Comparison of ENCODE assay signal across 24 cellular contexts in the genomic region with DNA sequence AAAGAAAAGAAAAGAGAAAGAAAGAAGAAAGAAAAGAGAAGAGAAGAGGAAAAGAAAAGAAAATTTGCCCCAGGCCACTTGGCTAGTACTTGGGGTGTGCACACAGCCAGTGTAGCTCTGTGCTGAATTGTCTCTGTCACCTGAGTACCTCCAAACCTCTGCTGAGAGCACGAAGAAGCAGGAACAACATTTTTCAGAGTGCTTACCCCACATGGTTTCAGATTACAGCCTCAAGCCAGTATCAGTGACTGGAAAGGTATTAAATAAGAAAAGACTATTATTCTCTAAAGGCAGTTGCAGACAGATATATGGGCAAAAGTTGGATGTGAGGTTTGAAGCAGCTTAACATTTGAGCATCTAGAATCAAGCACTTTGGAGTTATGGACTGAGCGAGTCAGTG.
DNase-seq lines count a peak whose midpoint lies in the region; ATAC-seq and TF ChIP-seq lines count a peak whose summit lies in the region.
"Had no signal": no experiment of that assay in that cellular context is flagged by ENCODE, and none has a peak within 500 bp of the region (broad histone marks: within the 10 kb centered on the region; RNA-seq: fewer than 3 reads in every experiment).

No MANE protein-coding gene starts in this region.

- H4K20me1 ChIP-seq in MM.1S (ENCODE audit: insufficient read depth, low read length), result no peaks in the 10 kb centered on the region
- no peaks in the 10 kb centered on the region for H4K20me1 ChIP-seq in smooth muscle cell (ENCODE audit: low read depth)

- no peak overlapping the region for H3K9ac ChIP-seq in MM.1S (ENCODE audit: low read length)
- H3K9ac ChIP-seq in smooth muscle cell (ENCODE audit: low read depth), result no peak overlapping the region

- no peak for ATAC-seq in GM21390 (IDR thresholded peaks at IDR 0.05; ENCODE audit: unreplicated experiment)
- ATAC-seq: activated CD8-positive, alpha-beta memory T cell treated with anti-CD3 and anti-CD28 coated beads, Interleukin-2, amount 10 ng/mL, durations not matched to agents 7 days and 5 days; activated T-helper 17 cell treated with anti-CD3 and anti-CD28 coated beads, Interleukin-2, amount 50 U/mL, for 72 hours; left cardiac atrium; right lobe of liver had no signal

- 50% methylated on average over 2 of the region's 2 CpGs for WGBS in smooth muscle cell (ENCODE audit: low lambda C conversion rate)

- H3K4me2 ChIP-seq in MM.1S (ENCODE audit: low read depth, low read length), result no peak overlapping the region
- H3K4me2 ChIP-seq in smooth muscle cell, result no peak overlapping the region

- H3K4me1 ChIP-seq in MM.1S (ENCODE audit: low read length) (no peaks in the 10 kb centered on the region), smooth muscle cell (ENCODE audit: low read depth) (peaks cover 11% of the 10 kb centered on the region)

- TF ChIP-seq CTCF in MM.1S (IDR thresholded peaks at IDR 0.05; ENCODE audit: low read length) (no peak), VCaP (conservative IDR thresholded peaks at IDR 0.05) (no peak), smooth muscle cell (IDR thresholded peaks at IDR 0.05; ENCODE audit: borderline replicate concordance, insufficient read depth, poor library complexity, severe bottlenecking) (no peak), coronary artery (IDR thresholded peaks at IDR 0.05) (no peak)

- H3K36me3 ChIP-seq in MM.1S (replicated peaks; ENCODE audit: insufficient read depth, low read length) (no peaks in the 10 kb centered on the region), smooth muscle cell (ENCODE audit: low read depth) (no peaks in the 10 kb centered on the region)
- H3K36me3 ChIP-seq: MG63, ovary, right lobe of liver, SJCRH30, suprapubic skin, vagina had no signal

- H3F3A ChIP-seq in MM.1S (ENCODE audit: insufficient read depth, low read length), result no peaks in the 10 kb centered on the region
- no peaks in the 10 kb centered on the region for H3F3A ChIP-seq in smooth muscle cell (ENCODE audit: low read depth)

- H3K9me2 ChIP-seq in MM.1S (replicated peaks; ENCODE audit: insufficient read depth, low read length), result no peaks in the 10 kb centered on the region

- DNase-seq in MM.1S (peak; percentile 15), iPS-NIHi11 (ENCODE audit: low spot score) (peak; percentile 19), smooth muscle cell (lab: John Stamatoyannopoulos, UW; ENCODE audit: unreplicated experiment) (no peak), coronary artery (ENCODE audit: low spot score) (no peak)
- no peak for DNase-seq in activated CD4-positive, alpha-beta T cell treated with anti-CD3 and anti-CD28 coated beads, Interleukin-2, amount 50 U/mL, for 48 hours
- DNase-seq: activated CD4-positive, alpha-beta T cell treated with anti-CD3 and anti-CD28 coated beads for 48 hours; activated CD8-positive, alpha-beta memory T cell treated with anti-CD3 and anti-CD28 coated beads, Interleukin-2, amount 10 ng/mL, durations not matched to agents 7 days and 5 days; CD4-positive, alpha-beta T cell; DMS153; effector CD8-positive, alpha-beta T cell; GDM1; left cardiac atrium; MG63; naive B cell; NCI-H146; ovary; right lobe of liver; T-helper 1 cell had no signal

- H3K9me3 ChIP-seq in MM.1S (replicated peaks; ENCODE audit: insufficient read depth, low read length) (no peaks in the 10 kb centered on the region), smooth muscle cell (replicated peaks; ENCODE audit: low read depth) (no peaks in the 10 kb centered on the region)
- H3K9me3 ChIP-seq: ovary, right lobe of liver, suprapubic skin, vagina had no signal

- H2AFZ ChIP-seq in MM.1S (ENCODE audit: low read length) (no peak overlapping the region), smooth muscle cell (ENCODE audit: low read depth) (no peak overlapping the region)

- H3K27ac ChIP-seq in MM.1S (ENCODE audit: low read length) (no peak overlapping the region), VCaP (peak overlapping the region; percentile 13; the same call in 1 of the 2 replicates), smooth muscle cell (ENCODE audit: low read depth) (peak overlapping the region; percentile 36), coronary artery (no peak overlapping the region)
- H3K27ac ChIP-seq: ovary, right lobe of liver, SJCRH30, suprapubic skin, vagina had no signal

- H3K79me2 ChIP-seq in MM.1S (ENCODE audit: low read length), result no peaks in the 10 kb centered on the region
- no peaks in the 10 kb centered on the region for H3K79me2 ChIP-seq in smooth muscle cell (ENCODE audit: low read depth)

- H3K27me3 ChIP-seq in MM.1S (replicated peaks; ENCODE audit: insufficient read depth, low read length) (no peaks in the 10 kb centered on the region), smooth muscle cell (ENCODE audit: low read depth) (no peaks in the 10 kb centered on the region)
- H3K27me3 ChIP-seq: MG63, ovary, right lobe of liver, SJCRH30, suprapubic skin, vagina had no signal

- H3K4me3 ChIP-seq in MM.1S (ENCODE audit: low read length) (no peak overlapping the region), smooth muscle cell (no peak overlapping the region), coronary artery (no peak overlapping the region)
- H3K4me3 ChIP-seq: MG63, ovary, right lobe of liver, SJCRH30, suprapubic skin, vagina had no signal

Comparison
In these comparisons a context has a peak if more than half of its experiments do, and no peak if none do; other contexts are left out.
1. DNase-seq: peak in MM.1S (single experiment) and iPS-NIHi11 (single experiment); none in smooth muscle cell (single experiment), coronary artery (single experiment) and activated CD4-positive, alpha-beta T cell treated with anti-CD3 and anti-CD28 coated beads, Interleukin-2, amount 50 U/mL, for 48 hours (0 of 2).
2. H3K27ac ChIP-seq: peak in VCaP (single experiment) and smooth muscle cell (single experiment); none in MM.1S (single experiment) and coronary artery (0 of 2).